8 cellular contexts compared by ENCODE assay signal in the genomic region with DNA sequence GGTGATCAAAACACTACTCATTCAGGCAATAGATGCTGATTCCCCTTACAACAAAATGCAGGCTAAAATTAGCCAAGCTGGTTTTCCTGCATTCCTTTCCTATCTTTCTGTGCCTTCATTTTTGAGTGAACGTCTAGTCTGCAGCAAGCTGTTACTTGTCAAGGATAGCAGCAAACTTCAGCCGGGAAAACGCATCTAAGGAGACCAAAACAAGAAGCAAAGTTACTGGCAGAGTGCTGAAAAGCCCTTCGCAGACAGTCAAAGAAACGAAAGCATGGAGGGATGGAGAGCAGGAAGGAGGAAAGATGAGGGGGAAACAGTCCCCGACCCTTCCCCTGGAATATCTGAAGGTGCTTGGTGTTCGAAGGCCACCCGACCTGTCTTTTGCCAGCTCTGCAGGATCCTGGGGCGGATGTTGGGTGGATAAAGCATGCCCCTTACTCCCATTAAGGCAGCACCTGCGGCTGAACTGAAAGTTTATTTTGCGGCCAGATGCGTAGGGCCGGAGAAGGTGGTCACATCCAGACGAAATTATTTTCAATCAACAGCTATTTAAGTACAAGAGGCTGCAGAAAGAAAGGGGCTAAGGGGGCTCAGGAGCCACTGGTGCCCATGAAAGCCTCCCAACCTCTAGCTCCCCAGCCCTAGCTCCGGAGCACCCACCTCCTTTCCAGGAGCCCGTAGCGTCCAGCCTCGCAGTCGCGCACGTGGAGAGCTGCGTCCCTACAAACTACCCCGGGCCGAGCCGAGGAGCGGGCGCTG. TPM values are rescaled to one million over a fixed set of nuclear protein-coding genes. Genes with fewer than 3 reads are reported as not detected.
A peak's percentile ranks its signal among the peaks of the same experiment; 100 is the strongest.
DNase-seq lines count a peak whose midpoint lies in the region; ATAC-seq lines count a peak whose summit lies in the region.

No MANE protein-coding gene starts in this region.

- H4K8ac ChIP-seq in mesendoderm (ENCODE audit: low read depth, low read length) = no peak overlapping the region

- peak overlapping the region; percentile 83 for H3K23ac ChIP-seq in mesendoderm (ENCODE audit: low read length)

- no peaks in the 10 kb centered on the region for H3K36me3 Mint-ChIP-seq in activated T-cell treated with anti-CD3 and anti-CD28 coated beads, Interleukin-2, amount 50 U/mL, for 72 hours (ENCODE audit: insufficient read depth in 2 of 2)
- no peaks in the 10 kb centered on the region for H3K36me3 Mint-ChIP-seq in dendritic cell treated with granulocyte-macrophage colony-stimulating factor and Interleukin-4, amounts not matched to agents 40 ng/mL and 50 ng/mL, for 4 days (ENCODE audit: low read depth)

- no peak overlapping the region for H2BK120ac ChIP-seq in mesendoderm (ENCODE audit: low read depth, low read length)

- peak overlapping the region; percentile 76 for H3K4me2 ChIP-seq in mesendoderm (ENCODE audit: low read length)

- no peaks in the 10 kb centered on the region for H3K36me3 ChIP-seq in mesendoderm (ENCODE audit: control insufficient read depth, insufficient read depth, low read length)

- no peaks in the 10 kb centered on the region for H3K9me3 Mint-ChIP-seq in activated T-cell treated with anti-CD3 and anti-CD28 coated beads, Interleukin-2, amount 50 U/mL, for 72 hours
- no peaks in the 10 kb centered on the region for H3K9me3 Mint-ChIP-seq in dendritic cell treated with granulocyte-macrophage colony-stimulating factor and Interleukin-4, amounts not matched to agents 40 ng/mL and 50 ng/mL, for 4 days

- H3K56ac ChIP-seq in mesendoderm (ENCODE audit: low read length) = peak overlapping the region; percentile 89

- H2BK15ac ChIP-seq in mesendoderm (replicated peaks; ENCODE audit: low read depth) = no peak overlapping the region

- H2AK5ac ChIP-seq in mesendoderm (ENCODE audit: low read length) = no peak overlapping the region

- no peak for ATAC-seq in activated T-cell treated with anti-CD3 and anti-CD28 coated beads, Interleukin-2, amount 50 U/mL, for 72 hours (replicated peaks in 1 of 2)

- peak overlapping the region; percentile 22 to 72 for H3K4me3 Mint-ChIP-seq in activated T-cell treated with anti-CD3 and anti-CD28 coated beads, Interleukin-2, amount 50 U/mL, for 72 hours
- peak overlapping the region; percentile 66 for H3K4me3 Mint-ChIP-seq in dendritic cell treated with granulocyte-macrophage colony-stimulating factor and Interleukin-4, amounts not matched to agents 40 ng/mL and 50 ng/mL, for 4 days

- intact Hi-C loops in dendritic cell treated with granulocyte-macrophage colony-stimulating factor and Interleukin-4, amounts not matched to agents 40 ng/mL and 50 ng/mL, for 4 days (cut with micrococcal nuclease) = no loop called here

- peak overlapping the region; percentile 34 for H3K18ac ChIP-seq in mesendoderm (ENCODE audit: low read length)

- no peak for DNase-seq in activated T-cell treated with anti-CD3 and anti-CD28 coated beads, Interleukin-2, amount 50 U/mL, for 72 hours
- DNase-seq in activated T-cell treated with anti-CD3 and anti-CD28 coated beads, Interleukin-2, amount 50 U/mL, for 48 hours = no peak
- DNase-seq in NCI-H146 (lab: John Stamatoyannopoulos, UW) (peak; percentile 64), mesendoderm (peak; percentile 52), occipital lobe (lab: John Stamatoyannopoulos, UW) (no peak), iPS-NIHi11 (ENCODE audit: low spot score) (no peak), COLO829 (ENCODE audit: low spot score) (no peak)

- no CpG with 5 or more reads among the region's 27 CpGs for WGBS in mesendoderm (ENCODE audit: extremely low coverage, insufficient coverage, low lambda C conversion rate)

- peak overlapping the region; percentile 42 for H3K4me3 ChIP-seq in mesendoderm (ENCODE audit: low read length)

- no peaks in the 10 kb centered on the region for H3K79me2 ChIP-seq in mesendoderm (ENCODE audit: control insufficient read depth, insufficient read depth, low read length)

- H3K27me3 Mint-ChIP-seq in activated T-cell treated with anti-CD3 and anti-CD28 coated beads, Interleukin-2, amount 50 U/mL, for 72 hours (ENCODE audit: low read depth) = peaks cover 42% of the 10 kb centered on the region
- peaks cover 39% of the 10 kb centered on the region for H3K27me3 Mint-ChIP-seq in dendritic cell treated with granulocyte-macrophage colony-stimulating factor and Interleukin-4, amounts not matched to agents 40 ng/mL and 50 ng/mL, for 4 days

- H3K79me1 ChIP-seq in mesendoderm (ENCODE audit: low read length) = no peaks in the 10 kb centered on the region

- no peak overlapping the region for H3K27ac ChIP-seq in mesendoderm (ENCODE audit: low read depth, low read length)

- H3K4ac ChIP-seq in mesendoderm (ENCODE audit: low read depth, low read length) = no peak overlapping the region

- peaks cover 2% of the 10 kb centered on the region for H3K4me1 ChIP-seq in mesendoderm (ENCODE audit: control insufficient read depth, low read depth, low read length)

- H3K27ac Mint-ChIP-seq in activated T-cell treated with anti-CD3 and anti-CD28 coated beads, Interleukin-2, amount 50 U/mL, for 72 hours = no peak overlapping the region
- H3K27ac Mint-ChIP-seq in dendritic cell treated with granulocyte-macrophage colony-stimulating factor and Interleukin-4, amounts not matched to agents 40 ng/mL and 50 ng/mL, for 4 days = no peak overlapping the region

- H3K4me1 Mint-ChIP-seq in activated T-cell treated with anti-CD3 and anti-CD28 coated beads, Interleukin-2, amount 50 U/mL, for 72 hours (ENCODE audit: low read depth) = peaks cover 8% of the 10 kb centered on the region
- H3K4me1 Mint-ChIP-seq in dendritic cell treated with granulocyte-macrophage colony-stimulating factor and Interleukin-4, amounts not matched to agents 40 ng/mL and 50 ng/mL, for 4 days (ENCODE audit: low read depth) = peaks cover 15% of the 10 kb centered on the region

- H4K5ac ChIP-seq in mesendoderm (ENCODE audit: low read length) = no peak overlapping the region

- H2BK5ac ChIP-seq in mesendoderm (ENCODE audit: low read length) = no peak overlapping the region

- no peaks in the 10 kb centered on the region for H3K27me3 ChIP-seq in mesendoderm (ENCODE audit: insufficient read depth, low read length, poor library complexity)

- H3K9ac ChIP-seq in mesendoderm (ENCODE audit: low read length) = peak overlapping the region; percentile 74

RNA-seq across cellular contexts. Expression of gene FERMT1, which starts 0.5 kb away (rescaled TPM):
- total RNA-seq in activated T-cell treated with anti-CD3 and anti-CD28 coated beads, Interleukin-2, amount 50 U/mL, for 72 hours = under 1 TPM; 0.34 to 0.37 TPM
- polyA plus RNA-seq in mesendoderm (2013, experiment 1 of 2) = 11.5 TPM
- 9.7 TPM for polyA plus RNA-seq in mesendoderm (2013, experiment 2 of 2)
- 1.4 TPM for total RNA-seq in occipital lobe

Comparison
In these comparisons a context has a peak if more than half of its experiments do, and no peak if none do; other contexts are left out.
1. DNase-seq: peak in NCI-H146 (single experiment) and mesendoderm (single experiment); none in activated T-cell treated with anti-CD3 and anti-CD28 coated beads, Interleukin-2, amount 50 U/mL, for 72 hours (0 of 2), activated T-cell treated with anti-CD3 and anti-CD28 coated beads, Interleukin-2, amount 50 U/mL, for 48 hours (0 of 2), occipital lobe (single experiment), iPS-NIHi11 (single experiment) and COLO829 (single experiment).